19 cellular contexts compared by ENCODE assay signal in the genomic region with DNA sequence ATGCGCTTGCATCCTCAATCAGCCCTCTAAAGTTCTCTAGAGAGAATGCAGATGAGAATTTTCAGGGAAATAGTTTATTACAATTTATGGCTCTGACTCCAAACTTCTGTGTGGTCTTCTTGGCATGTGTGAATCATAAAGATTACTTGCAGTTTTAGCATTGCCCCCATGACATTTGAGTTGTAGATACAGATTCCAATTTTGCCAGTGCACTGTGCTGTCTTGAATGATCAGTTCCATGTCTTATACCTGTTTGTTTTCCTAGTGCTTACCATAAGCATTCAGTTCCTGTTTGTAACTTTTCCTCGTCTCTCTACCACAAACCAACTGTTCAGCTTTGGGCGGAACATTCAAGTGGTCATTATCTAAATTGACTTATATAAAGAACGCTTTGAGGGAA. TPM values are rescaled to one million over a fixed set of nuclear protein-coding genes. Genes with fewer than 3 reads are reported as not detected.
DNase-seq lines count a peak whose midpoint lies in the region; ATAC-seq, FAIRE-seq and TF ChIP-seq lines count a peak whose summit lies in the region.
"Had no signal": no experiment of that assay in that cellular context is flagged by ENCODE, and none has a peak within 500 bp of the region (broad histone marks: within the 10 kb centered on the region; RNA-seq: fewer than 3 reads in every experiment).

No MANE protein-coding gene starts in this region.

- peaks cover 45% of the 10 kb centered on the region for H3K4me1 Mint-ChIP-seq in activated naive CD4-positive, alpha-beta T cell treated with anti-CD3 and anti-CD28 coated beads, Interleukin-2, amount 50 U/mL, for 24 hours
- H3K4me1 Mint-ChIP-seq in activated naive CD4-positive, alpha-beta T cell treated with anti-CD3 and anti-CD28 coated beads, Interleukin-2, amount 10 ng/mL, durations not matched to agents 7 days and 5 days, result peaks cover 8% of the 10 kb centered on the region
- peaks cover 0 to 1% (median 0%) of the 10 kb centered on the region in 4 donors for H3K4me1 Mint-ChIP-seq in naive thymus-derived CD8-positive, alpha-beta T cell
- H3K4me1 Mint-ChIP-seq: H9 had no signal

- H3K4me2 ChIP-seq in keratinocyte (ENCODE audit: control insufficient read depth, extremely low read depth, insufficient read depth, low read depth, low read length), result no peak overlapping the region
- H3K4me2 ChIP-seq: A549 had no signal

- POLR2A ChIA-PET in naive thymus-derived CD8-positive, alpha-beta T cell (lab: Charles Lee), result no interaction called here

- H3K9me3 Mint-ChIP-seq in activated naive CD4-positive, alpha-beta T cell treated with anti-CD3 and anti-CD28 coated beads, Interleukin-2, amount 50 U/mL, for 24 hours, result peaks cover 24% of the 10 kb centered on the region
- H3K9me3 Mint-ChIP-seq in activated naive CD4-positive, alpha-beta T cell treated with anti-CD3 and anti-CD28 coated beads, Interleukin-2, amount 10 ng/mL, durations not matched to agents 7 days and 5 days, result peaks cover 2% of the 10 kb centered on the region
- peaks cover 0 to 3% (median 0%) of the 10 kb centered on the region in 9 donors for H3K9me3 Mint-ChIP-seq in naive thymus-derived CD8-positive, alpha-beta T cell

- H3K4me3 Mint-ChIP-seq in activated naive CD4-positive, alpha-beta T cell treated with anti-CD3 and anti-CD28 coated beads, Interleukin-2, amount 50 U/mL, for 24 hours, result no peak overlapping the region
- H3K4me3 Mint-ChIP-seq in activated naive CD4-positive, alpha-beta T cell treated with anti-CD3 and anti-CD28 coated beads, Interleukin-2, amount 10 ng/mL, durations not matched to agents 7 days and 5 days, result no peak overlapping the region
- H3K4me3 Mint-ChIP-seq in naive thymus-derived CD8-positive, alpha-beta T cell, result no peak overlapping the region
- H3K4me3 Mint-ChIP-seq: CD4-positive, alpha-beta memory T cell; H9 had no signal

- no peaks in the 10 kb centered on the region for H3K9me1 ChIP-seq in keratinocyte (ENCODE audit: control insufficient read depth, extremely low read depth, insufficient read depth, low read length)

- H3K36me3 Mint-ChIP-seq in activated naive CD4-positive, alpha-beta T cell treated with anti-CD3 and anti-CD28 coated beads, Interleukin-2, amount 50 U/mL, for 24 hours, result peaks cover 2% of the 10 kb centered on the region
- no peaks in the 10 kb centered on the region for H3K36me3 Mint-ChIP-seq in activated naive CD4-positive, alpha-beta T cell treated with anti-CD3 and anti-CD28 coated beads, Interleukin-2, amount 10 ng/mL, durations not matched to agents 7 days and 5 days
- H3K36me3 Mint-ChIP-seq in naive thymus-derived CD8-positive, alpha-beta T cell, result no peaks in the 10 kb centered on the region
- H3K36me3 Mint-ChIP-seq: CD4-positive, alpha-beta memory T cell had no signal

- peak overlapping the region; percentile 97 for H3K27ac ChIP-seq in SJSA1
- peak overlapping the region; percentile 70 for H3K27ac ChIP-seq in keratinocyte (ENCODE audit: control insufficient read depth, insufficient read depth, low read length)
- H3K27ac ChIP-seq: 22Rv1, A549, C4-2B had no signal

- no peaks in the 10 kb centered on the region for H3K79me2 ChIP-seq in keratinocyte (ENCODE audit: control insufficient read depth, insufficient read depth, low read length)

- H3K9me3 ChIP-seq in SJSA1 (replicated peaks) (no peaks in the 10 kb centered on the region), keratinocyte (ENCODE audit: control insufficient read depth, low read depth, low read length) (no peaks in the 10 kb centered on the region), HAP-1 (peaks cover 9% of the 10 kb centered on the region; the same call in 1 of the 2 replicates)
- H3K9me3 ChIP-seq: A549 had no signal

- no peak for DNase-seq in activated naive CD4-positive, alpha-beta T cell treated with anti-CD3 and anti-CD28 coated beads, Interleukin-2, amount 10 ng/mL, durations not matched to agents 7 days and 5 days
- DNase-seq in RCC 7860 (ENCODE audit: low spot score), result peak; percentile 10
- DNase-seq in SJSA1 (ENCODE audit: low read depth in 1 of 2, low spot score in 2 of 2), result peak; percentile 62 to 86
- DNase-seq in keratinocyte (ENCODE audit: low read depth, low spot score), result no peak
- no peak for DNase-seq in HCEC 1CT
- DNase-seq in HAP-1 (ENCODE audit: low spot score in 2 of 2), result no peak
- no peak for DNase-seq in naive thymus-derived CD8-positive, alpha-beta T cell
- DNase-seq: AML-193; CD4-positive, alpha-beta memory T cell; DMS153; DMS79; GF-D8; H9 had no signal

- H4K20me1 ChIP-seq in keratinocyte (ENCODE audit: control insufficient read depth, extremely low read depth, insufficient read depth, low read length), result no peaks in the 10 kb centered on the region

- peak overlapping the region; percentile 76 for H3K27ac Mint-ChIP-seq in activated naive CD4-positive, alpha-beta T cell treated with anti-CD3 and anti-CD28 coated beads, Interleukin-2, amount 50 U/mL, for 24 hours
- H3K27ac Mint-ChIP-seq in activated naive CD4-positive, alpha-beta T cell treated with anti-CD3 and anti-CD28 coated beads, Interleukin-2, amount 10 ng/mL, durations not matched to agents 7 days and 5 days, result no peak overlapping the region
- H3K27ac Mint-ChIP-seq in naive thymus-derived CD8-positive, alpha-beta T cell, result no peak overlapping the region
- H3K27ac Mint-ChIP-seq: CD4-positive, alpha-beta memory T cell; H9 had no signal

- H3K9ac ChIP-seq in keratinocyte (ENCODE audit: control insufficient read depth, extremely low read depth, insufficient read depth, low read length), result no peak overlapping the region

- H3K4me3 ChIP-seq in SJSA1, result no peak overlapping the region
- H3K4me3 ChIP-seq in keratinocyte (ENCODE audit: control insufficient read depth in 2 of 3, extremely low read depth in 1 of 3, insufficient read depth in 2 of 3, low read depth in 1 of 3, low read length in 3 of 3), result no peak overlapping the region
- H3K4me3 ChIP-seq in HAP-1, result no peak overlapping the region
- H3K4me3 ChIP-seq: A549 had no signal

- FAIRE-seq in RCC 7860 (lab: Jason Lieb, UNC) (no peak), keratinocyte (lab: Jason Lieb, UNC) (no peak)
- FAIRE-seq: A549, H1 had no signal

- H3K27me3 ChIP-seq in SJSA1 (replicated peaks) (no peaks in the 10 kb centered on the region), keratinocyte (ENCODE audit: control insufficient read depth, extremely low read depth, insufficient read depth, low read length) (no peaks in the 10 kb centered on the region), HAP-1 (ENCODE audit: low read depth) (no peaks in the 10 kb centered on the region)

- dilution Hi-C loops in keratinocyte (cut with MboI; ENCODE audit: extremely low pct_ligation_motif_present, low sequenced_read_pairs), result no loop called here

- H2AFZ ChIP-seq in keratinocyte (ENCODE audit: control insufficient read depth, low read length), result no peak overlapping the region

- no peak for TF ChIP-seq CTCF in keratinocyte (optimal IDR thresholded peaks at IDR 0.05 in 1 of 3, IDR thresholded peaks at IDR 0.05 in 1 of 3, conservative IDR thresholded peaks at IDR 0.05 in 1 of 3; ENCODE audit: extremely low read depth in 1 of 3, insufficient read depth in 2 of 3, low read length in 3 of 3)

- H3K27me3 Mint-ChIP-seq in activated naive CD4-positive, alpha-beta T cell treated with anti-CD3 and anti-CD28 coated beads, Interleukin-2, amount 50 U/mL, for 24 hours, result no peaks in the 10 kb centered on the region
- H3K27me3 Mint-ChIP-seq in activated naive CD4-positive, alpha-beta T cell treated with anti-CD3 and anti-CD28 coated beads, Interleukin-2, amount 10 ng/mL, durations not matched to agents 7 days and 5 days, result no peaks in the 10 kb centered on the region
- peaks cover 0 to 1% (median 0%) of the 10 kb centered on the region in 5 donors for H3K27me3 Mint-ChIP-seq in naive thymus-derived CD8-positive, alpha-beta T cell
- H3K27me3 Mint-ChIP-seq: CD4-positive, alpha-beta memory T cell had no signal

- peaks cover 59% of the 10 kb centered on the region for H3K4me1 ChIP-seq in SJSA1 (replicated peaks)
- peaks cover 18% of the 10 kb centered on the region for H3K4me1 ChIP-seq in keratinocyte (ENCODE audit: control insufficient read depth, extremely low read depth, insufficient read depth, low read length)
- no peaks in the 10 kb centered on the region for H3K4me1 ChIP-seq in HAP-1
- H3K4me1 ChIP-seq: A549 had no signal

- CTCF ChIA-PET in activated naive CD4-positive, alpha-beta T cell treated with anti-CD3 and anti-CD28 coated beads, Interleukin-2, amount 10 ng/mL, durations not matched to agents 7 days and 5 days (lab: Charles Lee), result no interaction called here

- in situ Hi-C loops in HAP-1 (cut with MboI; ENCODE audit: low sequenced_read_pairs), result no loop called here

- ATAC-seq in naive thymus-derived CD8-positive, alpha-beta T cell, result no peak
- ATAC-seq: A549 had no signal

- no peaks in the 10 kb centered on the region for H3K36me3 ChIP-seq in SJSA1
- H3K36me3 ChIP-seq in keratinocyte (ENCODE audit: control insufficient read depth in 2 of 2, extremely low read depth in 1 of 2, insufficient read depth in 2 of 2, low read length in 2 of 2), result no peaks in the 10 kb centered on the region
- H3K36me3 ChIP-seq in HAP-1 (replicated peaks), result no peaks in the 10 kb centered on the region

RNA-seq across cellular contexts. Expression of a gene that starts 4.8 kb away (rescaled TPM):
- not detected in 2 replicates for total RNA-seq in SJSA1 (2014; rRNA removed; shearing (Covaris generic))
- not detected in 3 replicates for polyA plus RNA-seq in keratinocyte
- not detected for polyA plus RNA-seq in keratinocyte (2011; ENCODE audit: low read depth)
- not detected in 2 replicates for polyA plus RNA-seq in keratinocyte (2011; cell fraction: cytosol; rRNA removed)
- polyA plus RNA-seq in keratinocyte (2011; cell fraction: nucleus; rRNA removed), result not detected in 2 replicates
- not detected in 2 replicates for polyA plus RNA-seq in keratinocyte (2012; ENCODE audit: low replicate concordance)
- not detected in 3 replicates for polyA minus RNA-seq in keratinocyte
- not detected for polyA minus RNA-seq in keratinocyte (2011; cell fraction: cytosol; rRNA and poly(A)+ RNA removed)
- polyA minus RNA-seq in keratinocyte (2011; cell fraction: nucleus; rRNA and poly(A)+ RNA removed), result not detected in 2 replicates
- not detected for total RNA-seq in naive thymus-derived CD8-positive, alpha-beta T cell
- not detected for polyA plus RNA-seq in naive thymus-derived CD8-positive, alpha-beta T cell
- total RNA-seq: CD4-positive, alpha-beta memory T cell; H1; H9 had no signal
- polyA plus RNA-seq: A549; BJ; CD4-positive, alpha-beta memory T cell; H1 had no signal

RNA-seq across cellular contexts. Expression of a gene that starts 33.3 kb away (rescaled TPM):
- total RNA-seq in SJSA1 (2014; rRNA removed; shearing (Covaris generic)), result not detected in 2 replicates
- polyA plus RNA-seq in keratinocyte, result not detected in 3 replicates
- 1.1 TPM for polyA plus RNA-seq in keratinocyte (2011; ENCODE audit: low read depth)
- not detected in 2 replicates for polyA plus RNA-seq in keratinocyte (2011; cell fraction: cytosol; rRNA removed)
- polyA plus RNA-seq in keratinocyte (2011; cell fraction: nucleus; rRNA removed), result 0.67 TPM in 1 of 2 replicates, not detected in the other
- polyA plus RNA-seq in keratinocyte (2012; ENCODE audit: low replicate concordance), result 1.9 TPM in 1 of 2 replicates, not detected in the other
- not detected in 3 replicates for polyA minus RNA-seq in keratinocyte
- polyA minus RNA-seq in keratinocyte (2011; cell fraction: cytosol; rRNA and poly(A)+ RNA removed), result not detected
- not detected in 2 replicates for polyA minus RNA-seq in keratinocyte (2011; cell fraction: nucleus; rRNA and poly(A)+ RNA removed)
- not detected for total RNA-seq in naive thymus-derived CD8-positive, alpha-beta T cell
- polyA plus RNA-seq in naive thymus-derived CD8-positive, alpha-beta T cell, result not detected
- total RNA-seq: CD4-positive, alpha-beta memory T cell; H1; H9 had no signal
- polyA plus RNA-seq: A549; BJ; CD4-positive, alpha-beta memory T cell; H1 had no signal

RNA-seq across cellular contexts. Expression of a gene that starts 41.4 kb away (rescaled TPM):
- not detected in 2 replicates for total RNA-seq in SJSA1 (2014; rRNA removed; shearing (Covaris generic))
- polyA plus RNA-seq in keratinocyte, result not detected in 3 replicates
- polyA plus RNA-seq in keratinocyte (2011; ENCODE audit: low read depth), result not detected
- not detected in 2 replicates for polyA plus RNA-seq in keratinocyte (2011; cell fraction: cytosol; rRNA removed)
- not detected in 2 replicates for polyA plus RNA-seq in keratinocyte (2011; cell fraction: nucleus; rRNA removed)
- not detected in 2 replicates for polyA plus RNA-seq in keratinocyte (2012; ENCODE audit: low replicate concordance)
- polyA minus RNA-seq in keratinocyte, result not detected in 3 replicates
- polyA minus RNA-seq in keratinocyte (2011; cell fraction: cytosol; rRNA and poly(A)+ RNA removed), result not detected
- polyA minus RNA-seq in keratinocyte (2011; cell fraction: nucleus; rRNA and poly(A)+ RNA removed), result not detected in 2 replicates
- not detected for total RNA-seq in naive thymus-derived CD8-positive, alpha-beta T cell
- not detected for polyA plus RNA-seq in naive thymus-derived CD8-positive, alpha-beta T cell
- total RNA-seq: CD4-positive, alpha-beta memory T cell; H1; H9 had no signal
- polyA plus RNA-seq: A549; BJ; CD4-positive, alpha-beta memory T cell; H1 had no signal

Comparison
In these comparisons a context has a peak if more than half of its experiments do, and no peak if none do; other contexts are left out.
1. DNase-seq: peak in RCC 7860 (single experiment) and SJSA1 (2 of 2); none in activated naive CD4-positive, alpha-beta T cell treated with anti-CD3 and anti-CD28 coated beads, Interleukin-2, amount 10 ng/mL, durations not matched to agents 7 days and 5 days (single experiment), keratinocyte (single experiment), HCEC 1CT (single experiment), HAP-1 (0 of 2) and naive thymus-derived CD8-positive, alpha-beta T cell (0 of 10).